7 cellular contexts compared by ENCODE assay signal in genomic region chr1:36576118-36576517, GRCh38.
A peak's percentile ranks its signal among the peaks of the same experiment; 100 is the strongest.
DNase-seq lines count a peak whose midpoint lies in the region; ATAC-seq and TF ChIP-seq lines count a peak whose summit lies in the region.

No MANE protein-coding gene starts in this region.

- ATAC-seq in HG03460 (IDR thresholded peaks at IDR 0.05; ENCODE audit: unreplicated experiment), result no peak

- H3K4me3 ChIP-seq in astrocyte of the spinal cord (ENCODE audit: low read depth, low read length), result no peak overlapping the region

- peak; percentile 93 for TF ChIP-seq CTCF in astrocyte of the spinal cord (IDR thresholded peaks at IDR 0.05; ENCODE audit: low read depth, low read length)

- in situ Hi-C loops in astrocyte of the spinal cord (cut with HindIII; ENCODE audit: low sequenced_read_pairs), result no loop called here

- peak; percentile 62 for DNase-seq in ELR (ENCODE audit: low read depth)
- peak; percentile 39 for DNase-seq in M059J (ENCODE audit: low read depth)
- peak in 4 of 5 experiments; percentile 10 to 33 (median 19) for DNase-seq in T-helper 2 cell
- peak; percentile 14 for DNase-seq in astrocyte of the spinal cord (ENCODE audit: low read depth, low spot score)
- peak; percentile 85 for DNase-seq in islet precursor cell
- DNase-seq in stimulated activated CD4-positive, alpha-beta T cell treated with anti-CD3 and anti-CD28 coated beads, Interleukin-2, amount 100 ng/mL, for 48 hours, result peak; percentile 44 to 57

Comparison
In these comparisons a context has a peak if more than half of its experiments do, and no peak if none do; other contexts are left out.
1. DNase-seq: peak in every context shown above with its lines; median percentile 85 in islet precursor cell; 62 in ELR; 50 in stimulated activated CD4-positive, alpha-beta T cell treated with anti-CD3 and anti-CD28 coated beads, Interleukin-2, amount 100 ng/mL, for 48 hours; 39 in M059J; 19 in T-helper 2 cell; 14 in astrocyte of the spinal cord.